10 cellular contexts compared by ENCODE assay signal in the genomic region with DNA sequence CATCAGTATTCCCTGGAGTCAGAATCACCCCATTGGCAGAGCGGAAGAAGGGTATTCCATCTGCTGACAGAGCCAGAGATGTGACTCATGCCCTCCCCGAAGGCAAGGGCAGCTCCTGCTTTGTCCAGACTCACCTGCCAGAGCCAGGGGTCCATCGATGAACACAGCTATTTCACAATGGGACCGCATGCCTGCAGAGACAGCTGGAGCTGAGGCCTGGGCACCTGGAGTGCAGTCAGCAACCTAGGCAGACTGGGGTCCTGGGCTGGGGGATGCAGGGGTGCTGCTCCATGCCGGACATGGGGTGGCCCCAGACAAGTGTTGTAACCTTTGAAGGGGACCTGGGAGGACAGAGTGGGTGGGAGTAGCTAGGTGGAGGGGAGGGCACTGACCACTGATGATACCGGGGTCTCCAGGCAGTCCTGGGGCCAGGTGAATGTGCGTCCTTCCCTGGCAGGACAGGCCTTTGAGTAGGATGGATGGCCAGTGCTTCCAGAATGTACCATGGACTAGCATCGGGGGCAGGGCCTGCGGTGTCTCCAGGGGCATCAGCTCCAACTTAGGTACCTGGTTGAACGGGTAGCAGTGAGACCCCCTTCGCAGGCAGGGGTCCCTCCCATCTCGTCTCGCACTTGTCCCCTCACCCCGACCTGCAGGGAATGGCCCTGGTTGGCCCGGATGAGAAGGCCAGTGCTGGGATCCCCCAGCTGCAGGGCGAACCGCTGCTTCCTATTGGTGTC. TPM values are rescaled to one million over a fixed set of nuclear protein-coding genes. Genes with fewer than 3 reads are reported as not detected.
DNase-seq lines count a peak whose midpoint lies in the region; ATAC-seq and TF ChIP-seq lines count a peak whose summit lies in the region.
"Had no signal": no experiment of that assay in that cellular context is flagged by ENCODE, and none has a peak within 500 bp of the region (broad histone marks: within the 10 kb centered on the region; RNA-seq: fewer than 3 reads in every experiment).

No MANE protein-coding gene starts in this region.

- H3K27me3 ChIP-seq in SK-N-SH (ENCODE audit: insufficient read depth): no peaks in the 10 kb centered on the region
- no peaks in the 10 kb centered on the region for H3K27me3 ChIP-seq in PC-3 (ENCODE audit: low read length)
- H3K27me3 ChIP-seq in sigmoid colon: no peaks in the 10 kb centered on the region
- H3K27me3 ChIP-seq in testis: no peaks in the 10 kb centered on the region

- H3K27me3 Mint-ChIP-seq in effector memory CD8-positive, alpha-beta T cell: no peaks in the 10 kb centered on the region

- H3K4me3 Mint-ChIP-seq in effector memory CD8-positive, alpha-beta T cell: peak overlapping the region; percentile 85 to 87

- H3K4me1 ChIP-seq in SK-N-SH (ENCODE audit: control insufficient read depth in 1 of 2, insufficient read depth in 2 of 2, low read depth in 1 of 2, low read length in 1 of 2): peaks cover 9 to 31% of the 10 kb centered on the region in 2 experiments; a peak in 2 of 4 replicates
- peaks cover 29% of the 10 kb centered on the region for H3K4me1 ChIP-seq in PC-3 (ENCODE audit: insufficient read depth, low read length)
- H3K4me1 ChIP-seq in sigmoid colon: peaks cover 0 to 43% (median 30%) of the 10 kb centered on the region in 4 donors
- peaks cover 32% of the 10 kb centered on the region for H3K4me1 ChIP-seq in testis

- H3K9me3 ChIP-seq in SK-N-SH (no peaks in the 10 kb centered on the region), PC-3 (ENCODE audit: low read length) (no peaks in the 10 kb centered on the region), sigmoid colon (no peaks in the 10 kb centered on the region), testis (no peaks in the 10 kb centered on the region)

- H3F3A ChIP-seq in SK-N-SH (replicated peaks; ENCODE audit: insufficient read depth) (peaks cover 2% of the 10 kb centered on the region), PC-3 (ENCODE audit: low read length, unreplicated experiment) (no peaks in the 10 kb centered on the region)

- H3K79me2 ChIP-seq in SK-N-SH (ENCODE audit: insufficient read depth) (peaks cover 42% of the 10 kb centered on the region), PC-3 (ENCODE audit: low read length) (peaks cover 21% of the 10 kb centered on the region)

- CTCF ChIA-PET in SK-N-SH (lab: Yijun Ruan, JAX): interaction anchor here (1.2 to 5.2 kb wide), 6 partner anchors 14 to 139 kb away, joined by 3 to 36 read pairs (median 8); a partner anchor contains a TSS
- CTCF ChIA-PET in PC-3 (lab: Charles Lee): interaction anchor here (1.0 kb wide), 1 partner anchor 20 kb away, joined by 5 read pairs; no protein-coding TSS in a partner anchor

- no peak overlapping the region for H2AFZ ChIP-seq in SK-N-SH (ENCODE audit: low read depth)
- no peak overlapping the region for H2AFZ ChIP-seq in PC-3 (ENCODE audit: low read length)

- POLR2A ChIA-PET in SK-N-SH (lab: Yijun Ruan, JAX): interaction anchor here (0.8 to 1.4 kb wide), 4 partner anchors 13 to 21 kb away, joined by 3 to 5 read pairs (median 4); a partner anchor contains a TSS
- POLR2A ChIA-PET in PC-3 (lab: Charles Lee; ENCODE audit: unreplicated experiment): no interaction called here

- H3K9me3 Mint-ChIP-seq in effector memory CD8-positive, alpha-beta T cell: no peaks in the 10 kb centered on the region

- no peak overlapping the region for H3K27ac ChIP-seq in SK-N-SH (ENCODE audit: low read depth in 2 of 2, low read length in 1 of 2)
- no peak overlapping the region for H3K27ac ChIP-seq in PC-3 (ENCODE audit: low read length)
- H3K27ac ChIP-seq in sigmoid colon: no peak overlapping the region
- H3K27ac ChIP-seq in testis: no peak overlapping the region
- H3K27ac ChIP-seq: KMS-11 had no signal

- no TSS peak for BruUV-seq in PC-3 (replicated peaks; lab: Mats Ljungman, UMichigan)

- no peaks in the 10 kb centered on the region for H3K9me2 ChIP-seq in SK-N-SH
- H3K9me2 ChIP-seq in PC-3 (replicated peaks; ENCODE audit: low read length): no peaks in the 10 kb centered on the region

- TF ChIP-seq CTCF in SK-N-SH (IDR thresholded peaks at IDR 0.05) (no peak), PC-3 (conservative IDR thresholded peaks at IDR 0.05; ENCODE audit: low read depth, low read length) (no peak), sigmoid colon (IDR thresholded peaks at IDR 0.05) (no peak), testis (IDR thresholded peaks at IDR 0.05) (no peak)

- H3K4me3 ChIP-seq in SK-N-SH (ENCODE audit: low read depth in 2 of 2, low read length in 1 of 2) (no peak overlapping the region), PC-3 (ENCODE audit: low read length) (no peak overlapping the region), sigmoid colon (no peak overlapping the region), testis (no peak overlapping the region)

- no peak for TF ChIP-seq POLR2A in sigmoid colon (IDR thresholded peaks at IDR 0.05)
- no peak for TF ChIP-seq POLR2A in testis (IDR thresholded peaks at IDR 0.05)

- DNase-seq in SK-N-SH (no peak), PC-3 (peak; percentile 49), sigmoid colon (peak; percentile 68), testis (no peak), DMS53 treated with DMSO at 0.1 percent for 48 hours (lab: John Stamatoyannopoulos, UW; ENCODE audit: unreplicated experiment) (no peak)
- DNase-seq in effector memory CD8-positive, alpha-beta T cell: no peak

- peaks cover 14 to 23% of the 10 kb centered on the region in 2 donors for H3K4me1 Mint-ChIP-seq in effector memory CD8-positive, alpha-beta T cell (ENCODE audit: low read depth in 2 of 2)

- no peak overlapping the region for H3K27ac Mint-ChIP-seq in effector memory CD8-positive, alpha-beta T cell

- H3K36me3 Mint-ChIP-seq in effector memory CD8-positive, alpha-beta T cell (ENCODE audit: insufficient read depth): peaks cover 44% of the 10 kb centered on the region

- H4K20me1 ChIP-seq in SK-N-SH (ENCODE audit: insufficient read depth) (no peaks in the 10 kb centered on the region), PC-3 (ENCODE audit: low read length) (no peaks in the 10 kb centered on the region)

- H3K36me3 ChIP-seq in SK-N-SH (replicated peaks in 1 of 2; ENCODE audit: control insufficient read depth in 1 of 2, insufficient read depth in 2 of 2, low read length in 1 of 2) (peaks cover 0 to 11% of the 10 kb centered on the region in 2 experiments), PC-3 (ENCODE audit: low read depth, low read length) (0 out of 2 replicates have a peak, but pooled peaks cover 3% of the 10 kb centered on the region), sigmoid colon (peaks cover 0 to 21% (median 0%) of the 10 kb centered on the region in 4 donors), testis (ENCODE audit: low read depth, missing control alignments) (no peaks in the 10 kb centered on the region)

- 78% methylated on average over 6 of the region's 17 CpGs for WGBS in SK-N-SH (ENCODE audit: low lambda C conversion rate)
- WGBS in sigmoid colon, 2 donors: 90 to 93% methylated on average over 17 of the region's 17 CpGs
- 80 to 91% methylated on average over 8 to 17 of the region's 17 CpGs for WGBS in testis, 2 donors

- H3K4me2 ChIP-seq in SK-N-SH: peak overlapping the region; percentile 98; the same call in 1 of the 2 replicates
- H3K4me2 ChIP-seq in PC-3 (ENCODE audit: low read length): no peak overlapping the region

- ATAC-seq in SK-N-SH treated with all-trans-retinoic acid at 6 μM for 48 hours (no peak), PC-3 (peak; percentile 12; the same call in 1 of the 2 replicates), GM21825 (IDR thresholded peaks at IDR 0.05; ENCODE audit: unreplicated experiment) (no peak)
- no peak for ATAC-seq in effector memory CD8-positive, alpha-beta T cell (replicated peaks)
- ATAC-seq: Panc1 had no signal

- TF ChIP-seq EP300 in SK-N-SH (IDR thresholded peaks at IDR 0.05; ENCODE audit: borderline replicate concordance in 1 of 2, low read depth in 1 of 2, low read length in 1 of 2): no peak
- no peak for TF ChIP-seq EP300 in sigmoid colon (IDR thresholded peaks at IDR 0.05)

- H3K9ac ChIP-seq in SK-N-SH (no peak overlapping the region), PC-3 (ENCODE audit: low read length) (no peak overlapping the region)
- H3K9ac ChIP-seq: KMS-11 had no signal

- no peak for TF ChIP-seq RAD21 in SK-N-SH (IDR thresholded peaks at IDR 0.05; ENCODE audit: low read length)

- intact Hi-C loops in PC-3 (cut with micrococcal nuclease) (no loop called here), sigmoid colon (cut with DNase I) (no loop called here), testis (cut with DNase I; ENCODE audit: low total_unique reads) (no loop called here)

RNA-seq across cellular contexts. Expression of a gene that starts 1.7 kb away (rescaled TPM):
- polyA plus RNA-seq in SK-N-SH (2012; rRNA removed): 61.5 and 62.4 TPM in 2 replicates
- polyA plus RNA-seq in SK-N-SH (2012; cell fraction: cytosol; rRNA removed): 31.0 and 39.9 TPM in 2 replicates
- 222 and 331 TPM in 2 replicates for polyA plus RNA-seq in SK-N-SH (2012; cell fraction: nucleus; rRNA removed)
- 56.0 and 57.7 TPM in 2 replicates for total RNA-seq in PC-3 (2014; rRNA removed)
- 10 to 100 TPM; 45.7 to 80.6 (median 62.9) TPM for total RNA-seq in sigmoid colon
- polyA plus RNA-seq in sigmoid colon: 10 to 100 TPM; 70.8 to 82.8 (median 82.3) TPM
- 10 to 100 TPM; 56.5 to 65.4 TPM for total RNA-seq in testis
- polyA plus RNA-seq in testis (ENCODE audit: insufficient read depth, low read depth, low replicate concordance): 93.7 TPM

RNA-seq across cellular contexts. Expression of a gene that starts 1.8 kb away (rescaled TPM):
- 72.7 and 74.0 TPM in 2 replicates for polyA plus RNA-seq in SK-N-SH (2012; rRNA removed)
- 31.3 and 42.6 TPM in 2 replicates for polyA plus RNA-seq in SK-N-SH (2012; cell fraction: cytosol; rRNA removed)
- 150 and 256 TPM in 2 replicates for polyA plus RNA-seq in SK-N-SH (2012; cell fraction: nucleus; rRNA removed)
- total RNA-seq in PC-3 (2014; rRNA removed): 98.3 and 102 TPM in 2 replicates
- 10 to 100 TPM; 41.4 to 64.8 (median 50.1) TPM for total RNA-seq in sigmoid colon
- polyA plus RNA-seq in sigmoid colon: 100 to 1,000 TPM in 2 of 3 donors, 10 to 100 TPM in 1; 91.3 to 130 (median 116) TPM
- total RNA-seq in testis: 10 to 100 TPM; 50.9 to 52.7 TPM
- polyA plus RNA-seq in testis (ENCODE audit: insufficient read depth, low read depth, low replicate concordance): 19.0 TPM

RNA-seq across cellular contexts. Expression of a gene that starts 6.0 kb away (rescaled TPM):
- 46.9 and 52.1 TPM in 2 replicates for polyA plus RNA-seq in SK-N-SH (2012; rRNA removed)
- polyA plus RNA-seq in SK-N-SH (2012; cell fraction: cytosol; rRNA removed): 18.5 and 31.6 TPM in 2 replicates
- 68.2 and 78.5 TPM in 2 replicates for polyA plus RNA-seq in SK-N-SH (2012; cell fraction: nucleus; rRNA removed)
- 20.4 and 25.4 TPM in 2 replicates for total RNA-seq in PC-3 (2014; rRNA removed)
- 10 to 100 TPM; 25.7 to 37.1 (median 28.1) TPM for total RNA-seq in sigmoid colon
- polyA plus RNA-seq in sigmoid colon: 10 to 100 TPM; 27.5 to 68.1 (median 58.3) TPM
- 100 to 1,000 TPM; 105 to 254 TPM for total RNA-seq in testis
- 303 TPM for polyA plus RNA-seq in testis (ENCODE audit: insufficient read depth, low read depth, low replicate concordance)

RNA-seq across cellular contexts. Expression of a gene that starts 10.1 kb away (rescaled TPM):
- 16.3 and 29.9 TPM in 2 replicates for polyA plus RNA-seq in SK-N-SH (2012; rRNA removed)
- polyA plus RNA-seq in SK-N-SH (2012; cell fraction: cytosol; rRNA removed): 31.2 and 40.8 TPM in 2 replicates
- polyA plus RNA-seq in SK-N-SH (2012; cell fraction: nucleus; rRNA removed): 39.6 and 40.1 TPM in 2 replicates
- 27.9 and 39.4 TPM in 2 replicates for total RNA-seq in PC-3 (2014; rRNA removed)
- total RNA-seq in sigmoid colon: 100 to 1,000 TPM in 2 of 4 donors, 10 to 100 TPM in 2; 76.7 to 117 (median 98.4) TPM
- 10 to 100 TPM; 23.4 to 94.9 (median 42.6) TPM for polyA plus RNA-seq in sigmoid colon
- 10 to 100 TPM; 19.1 to 47.8 TPM for total RNA-seq in testis
- 57.3 TPM for polyA plus RNA-seq in testis (ENCODE audit: insufficient read depth, low read depth, low replicate concordance)

RNA-seq across cellular contexts. Expression of a gene that starts 16.6 kb away (rescaled TPM):
- polyA plus RNA-seq in SK-N-SH (2012; rRNA removed) (84.8 and 127 TPM in 2 replicates), sigmoid colon (100 to 1,000 TPM in 2 of 3 donors, 10 to 100 TPM in 1; 97.3 to 213 (median 116) TPM), testis (ENCODE audit: insufficient read depth, low read depth, low replicate concordance) (159 TPM)
- 87.0 and 100 TPM in 2 replicates for polyA plus RNA-seq in SK-N-SH (2012; cell fraction: cytosol; rRNA removed)
- 96.5 and 148 TPM in 2 replicates for polyA plus RNA-seq in SK-N-SH (2012; cell fraction: nucleus; rRNA removed)
- total RNA-seq in PC-3 (2014; rRNA removed) (215 and 248 TPM in 2 replicates), sigmoid colon (10 to 100 TPM; 49.2 to 70.5 (median 51.3) TPM), testis (100 to 1,000 TPM; 151 to 159 TPM)

Comparison
In these comparisons a context has a peak if more than half of its experiments do, and no peak if none do; other contexts are left out.
1. DNase-seq: peak in PC-3 (single experiment) and sigmoid colon (single experiment); none in SK-N-SH (single experiment), effector memory CD8-positive, alpha-beta T cell (0 of 3), testis (single experiment) and DMS53 treated with DMSO at 0.1 percent for 48 hours (single experiment).